In the genomic region with DNA sequence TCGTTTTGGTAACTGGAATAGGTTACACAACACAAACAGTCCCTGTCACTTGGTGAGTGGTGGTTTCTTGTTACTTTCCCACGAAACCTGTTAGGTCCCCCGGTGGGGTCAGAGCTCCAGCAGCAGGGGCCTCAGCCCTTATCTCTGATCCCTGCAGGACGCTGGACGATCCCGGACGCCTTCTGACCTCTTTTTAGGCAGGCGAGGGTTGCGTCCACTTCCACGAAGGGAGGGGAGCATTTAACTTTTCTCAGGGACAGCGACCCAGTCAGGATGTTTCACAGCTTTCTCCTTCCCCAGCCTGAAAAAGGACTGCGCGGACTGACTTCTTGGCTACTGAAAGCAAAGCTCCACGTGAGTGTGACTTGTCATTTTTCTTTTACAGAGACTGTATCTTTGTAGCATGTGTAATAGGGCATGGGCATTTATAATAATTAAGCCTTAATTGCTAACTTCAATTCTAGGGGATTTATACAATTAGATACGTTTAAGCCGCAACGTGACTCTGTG, we compare ENCODE assay signal across 8 cellular contexts. TPM values are rescaled to one million over a fixed set of nuclear protein-coding genes. Genes with fewer than 3 reads are reported as not detected.
DNase-seq lines count a peak whose midpoint lies in the region; ATAC-seq, FAIRE-seq and TF ChIP-seq lines count a peak whose summit lies in the region.

No MANE protein-coding gene starts in this region.

- no peak for TF ChIP-seq EP300 in HepG2 (IDR thresholded peaks at IDR 0.05; ENCODE audit: low read depth in 2 of 2, low read length in 2 of 2)
- no peak for TF ChIP-seq EP300 in HepG2 (CRISPR knock-in tag; IDR thresholded peaks at IDR 0.05; ENCODE audit: borderline replicate concordance)

- peaks cover 0 to 12% of the 10 kb centered on the region in 2 experiments; a peak in 1 of 5 replicates for H3K36me3 ChIP-seq in HepG2 (replicated peaks in 1 of 2; ENCODE audit: control insufficient read depth in 1 of 2, insufficient read depth in 2 of 2, low read length in 2 of 2)

- in situ Hi-C loops in HepG2 (cut with HindIII; ENCODE audit: extremely low pct_ligation_motif_present, low pct_unique_long_range_greater_than_20kb) (no loop called here), GM13976 (cut with MboI; ENCODE audit: low sequenced_read_pairs, unreplicated experiment) (no loop called here)

- H2AFZ ChIP-seq in HepG2 (ENCODE audit: low read length): peak overlapping the region; percentile 7

- ATAC-seq in HepG2: peak; percentile 52

- peak overlapping the region; percentile 83 for H3K27ac Mint-ChIP-seq in MCF 10A (ENCODE audit: low read depth, unreplicated experiment)

- H3K4me1 Mint-ChIP-seq in MCF 10A (ENCODE audit: insufficient read depth, unreplicated experiment): peaks cover 6% of the 10 kb centered on the region

- TF ChIP-seq CTCF in GM12875 (IDR thresholded peaks at IDR 0.05; ENCODE audit: borderline replicate concordance, insufficient read depth, low read depth, low read length) (no peak), MCF 10A (IDR thresholded peaks at IDR 0.05; ENCODE audit: unreplicated experiment) (no peak), HepG2 (CRISPR knock-in tag; IDR thresholded peaks at IDR 0.05) (no peak), GM13976 (IDR thresholded peaks at IDR 0.05; ENCODE audit: borderline replicate concordance, control extremely low read depth, extremely low read depth, insufficient read depth, missing control alignments) (no peak)

- H4K20me1 ChIP-seq in HepG2 (ENCODE audit: insufficient read depth, low read length): no peaks in the 10 kb centered on the region

- peaks cover 8% of the 10 kb centered on the region for H3K79me2 ChIP-seq in HepG2 (ENCODE audit: insufficient read depth, low read length)

- H3K27ac ChIP-seq in HepG2 (ENCODE audit: extremely low read length, insufficient read depth, low read length): peak overlapping the region; percentile 75
- H3K27ac ChIP-seq in substantia nigra (ENCODE audit: low read depth, low read length, poor library complexity, severe bottlenecking): peak overlapping the region; percentile 73

- H3K4me3 Mint-ChIP-seq in MCF 10A (ENCODE audit: unreplicated experiment): peak overlapping the region; percentile 78

- H3K4me3 ChIP-seq in GM12875 (ENCODE audit: low read depth, low read length): peak overlapping the region; percentile 87
- peak overlapping the region; percentile 79 to 89 (median 82) for H3K4me3 ChIP-seq in HepG2 (replicated peaks in 1 of 3; ENCODE audit: insufficient read depth in 1 of 3, low read depth in 2 of 3, low read length in 3 of 3)

- POLR2A ChIA-PET in MCF 10A (lab: Yijun Ruan, JAX): interaction anchor here (0.7 to 1.8 kb wide), 15 partner anchors 9 to 328 kb away, joined by 3 to 30 read pairs (median 4); a partner anchor contains a TSS
- POLR2A ChIA-PET in HepG2 (lab: Yijun Ruan, JAX): interaction anchor here (1.0 to 1.2 kb wide), 2 partner anchors 23 to 117 kb away, joined by 3 to 9 read pairs; a partner anchor contains a TSS

- H3K9me3 ChIP-seq in HepG2 (ENCODE audit: low read length): no peaks in the 10 kb centered on the region

- no peak for TF ChIP-seq POLR2A in HepG2 (IDR thresholded peaks at IDR 0.05; ENCODE audit: insufficient read depth in 1 of 2, low read depth in 2 of 2, low read length in 2 of 2)

- intact Hi-C loops in MCF 10A (cut with micrococcal nuclease): no loop called here
- intact Hi-C loops in HepG2 (cut with micrococcal nuclease; ENCODE audit: unreplicated experiment): loop anchor here (5.0 kb wide), 1 partner anchor 140 kb away; a partner anchor contains a TSS

- TSS peak; percentile 42 for BruUV-seq in MCF 10A (replicated peaks; lab: Mats Ljungman, UMichigan)
- BruUV-seq in HepG2 (replicated peaks; lab: Mats Ljungman, UMichigan): no TSS peak

- peak overlapping the region; percentile 83 for H3K4me2 ChIP-seq in HepG2 (ENCODE audit: low read depth, low read length)

- FAIRE-seq in HepG2 (lab: Jason Lieb, UNC): no peak

- CTCF ChIA-PET in MCF 10A (lab: Yijun Ruan, JAX) (interaction anchor here (0.5 to 0.6 kb wide), 2 partner anchors 18 to 791 kb away, joined by 3 read pairs; no protein-coding TSS in a partner anchor), HepG2 (lab: Yijun Ruan, JAX; ENCODE audit: low intra/inter-chr PET ratio, low total read pairs) (no interaction called here)

- H3K27me3 Mint-ChIP-seq in MCF 10A (ENCODE audit: insufficient read depth, unreplicated experiment): no peaks in the 10 kb centered on the region

- no peaks in the 10 kb centered on the region for H3K27me3 ChIP-seq in HepG2 (ENCODE audit: control insufficient read depth in 1 of 2, insufficient read depth in 2 of 2, low read length in 2 of 2)

- H3K9me3 Mint-ChIP-seq in MCF 10A (ENCODE audit: unreplicated experiment): no peaks in the 10 kb centered on the region

- peaks cover 23% of the 10 kb centered on the region for H3K36me3 Mint-ChIP-seq in MCF 10A (ENCODE audit: insufficient read depth, unreplicated experiment)

- peak; percentile 26 for DNase-seq in M059J (ENCODE audit: low read depth)
- DNase-seq in MCF 10A (ENCODE audit: unreplicated experiment): peak; percentile 24
- DNase-seq in HepG2 (ENCODE audit: low spot score): peak; percentile 2
- DNase-seq in substantia nigra (lab: John Stamatoyannopoulos, UW): peak in 8 of 49 donors; percentile 2 to 27 (median 7)
- no peak for DNase-seq in NCI-H526 treated with DMSO at 0.1 percent for 48 hours (lab: John Stamatoyannopoulos, UW)
- DNase-seq in GM13976 (ENCODE audit: low spot score): no peak
- no peak for DNase-seq in NCI-H748 treated with DMSO at 0.1 percent for 48 hours (lab: John Stamatoyannopoulos, UW)

- 13% methylated on average over 16 of the region's 17 CpGs for WGBS in HepG2 (ENCODE audit: low lambda C conversion rate)

- TF ChIP-seq RAD21 in HepG2 (CRISPR knock-in tag; IDR thresholded peaks at IDR 0.05): no peak

- peak overlapping the region; percentile 80 for H3K9ac ChIP-seq in HepG2 (ENCODE audit: insufficient read depth, low read depth, low read length)

- H3K4me1 ChIP-seq in HepG2 (ENCODE audit: insufficient read depth, low read length): peaks cover 4% of the 10 kb centered on the region; the same call in 1 of the 2 replicates

RNA-seq across cellular contexts. Expression of a gene that starts 0.7 kb away (rescaled TPM):
- 3.6 and 6.9 TPM in 2 replicates for total RNA-seq in M059J (2014; rRNA removed; shearing (Covaris generic))
- total RNA-seq in MCF 10A (2022): 9.5 and 9.6 TPM in 2 replicates
- total RNA-seq in HepG2 (2016; rRNA removed; fragmentation: Illumina TruSeq; extraction: Trizol): 11.2 and 11.7 TPM in 2 replicates
- total RNA-seq in HepG2 (2016; cell fraction: cytosol; rRNA removed; fragmentation: Illumina TruSeq; extraction: Trizol; ENCODE audit: low read depth): 2.2 and 2.4 TPM in 2 replicates
- 10.7 and 13.9 TPM in 2 replicates for total RNA-seq in HepG2 (2016; cell fraction: insoluble cytoplasmic fraction; rRNA removed; fragmentation: Illumina TruSeq; extraction: Trizol)
- 3.7 and 3.9 TPM in 2 replicates for total RNA-seq in HepG2 (2016; cell fraction: membrane; rRNA removed; fragmentation: Illumina TruSeq; extraction: Trizol)
- 13.1 and 15.1 TPM in 2 replicates for total RNA-seq in HepG2 (2016; cell fraction: nucleus; rRNA removed; fragmentation: Illumina TruSeq; extraction: Trizol)
- 3.5 and 4.2 TPM in 2 replicates for polyA plus RNA-seq in HepG2 (2011; rRNA removed)
- polyA plus RNA-seq in HepG2 (2011; cell fraction: cytosol; rRNA removed): 0.98 and 1.8 TPM in 2 replicates
- polyA plus RNA-seq in HepG2 (2011; cell fraction: nucleus; rRNA removed): 7.8 and 9.8 TPM in 2 replicates
- 4.3 and 5.0 TPM in 2 replicates for polyA plus RNA-seq in HepG2 (2012)
- polyA plus RNA-seq in HepG2 (2016; cell fraction: cytosol; fragmentation: Illumina TruSeq; extraction: Trizol; ENCODE audit: low read depth): 0.23 and 0.24 TPM in 2 replicates
- 5.2 and 5.4 TPM in 2 replicates for polyA plus RNA-seq in HepG2 (2016; cell fraction: insoluble cytoplasmic fraction; fragmentation: Illumina TruSeq; extraction: Trizol; ENCODE audit: low read depth)
- polyA plus RNA-seq in HepG2 (2016; cell fraction: membrane; fragmentation: Illumina TruSeq; extraction: Trizol; ENCODE audit: low read depth): 0.73 and 0.96 TPM in 2 replicates
- 17.9 and 18.7 TPM in 2 replicates for polyA plus RNA-seq in HepG2 (2016; cell fraction: nucleus; fragmentation: Illumina TruSeq; extraction: Trizol; ENCODE audit: insufficient read depth, low read depth)
- 3.3 and 5.1 TPM in 2 replicates for polyA minus RNA-seq in HepG2 (2011; rRNA and poly(A)+ RNA removed; ENCODE audit: low replicate concordance)
- 3.8 and 4.5 TPM in 2 replicates for polyA minus RNA-seq in HepG2 (2011; cell fraction: cytosol; rRNA and poly(A)+ RNA removed)
- 18.7 and 23.5 TPM in 2 replicates for polyA minus RNA-seq in HepG2 (2011; cell fraction: nucleus; rRNA and poly(A)+ RNA removed)

RNA-seq across cellular contexts. Expression of a gene that starts 22.8 kb away (rescaled TPM):
- total RNA-seq in M059J (2014; rRNA removed; shearing (Covaris generic)): 9.7 and 20.7 TPM in 2 replicates
- total RNA-seq in MCF 10A (2022) (23.4 and 32.5 TPM in 2 replicates), HepG2 (2016; rRNA removed; fragmentation: Illumina TruSeq; extraction: Trizol) (16.0 and 19.2 TPM in 2 replicates)
- 4.0 and 5.4 TPM in 2 replicates for total RNA-seq in HepG2 (2016; cell fraction: cytosol; rRNA removed; fragmentation: Illumina TruSeq; extraction: Trizol; ENCODE audit: low read depth)
- total RNA-seq in HepG2 (2016; cell fraction: insoluble cytoplasmic fraction; rRNA removed; fragmentation: Illumina TruSeq; extraction: Trizol): 15.8 and 18.3 TPM in 2 replicates
- total RNA-seq in HepG2 (2016; cell fraction: membrane; rRNA removed; fragmentation: Illumina TruSeq; extraction: Trizol): 7.0 and 7.4 TPM in 2 replicates
- total RNA-seq in HepG2 (2016; cell fraction: nucleus; rRNA removed; fragmentation: Illumina TruSeq; extraction: Trizol): 19.3 and 23.6 TPM in 2 replicates
- polyA plus RNA-seq in HepG2 (2011; rRNA removed): 8.3 and 12.1 TPM in 2 replicates
- 4.2 and 6.0 TPM in 2 replicates for polyA plus RNA-seq in HepG2 (2011; cell fraction: cytosol; rRNA removed)
- 10.6 and 16.7 TPM in 2 replicates for polyA plus RNA-seq in HepG2 (2011; cell fraction: nucleus; rRNA removed)
- polyA plus RNA-seq in HepG2 (2012): 8.5 and 9.6 TPM in 2 replicates
- 1.8 and 2.0 TPM in 2 replicates for polyA plus RNA-seq in HepG2 (2016; cell fraction: cytosol; fragmentation: Illumina TruSeq; extraction: Trizol; ENCODE audit: low read depth)
- 12.8 and 14.2 TPM in 2 replicates for polyA plus RNA-seq in HepG2 (2016; cell fraction: insoluble cytoplasmic fraction; fragmentation: Illumina TruSeq; extraction: Trizol; ENCODE audit: low read depth)
- 2.8 and 3.5 TPM in 2 replicates for polyA plus RNA-seq in HepG2 (2016; cell fraction: membrane; fragmentation: Illumina TruSeq; extraction: Trizol; ENCODE audit: low read depth)
- 34.3 and 36.8 TPM in 2 replicates for polyA plus RNA-seq in HepG2 (2016; cell fraction: nucleus; fragmentation: Illumina TruSeq; extraction: Trizol; ENCODE audit: insufficient read depth, low read depth)
- 4.9 and 7.6 TPM in 2 replicates for polyA minus RNA-seq in HepG2 (2011; rRNA and poly(A)+ RNA removed; ENCODE audit: low replicate concordance)
- polyA minus RNA-seq in HepG2 (2011; cell fraction: cytosol; rRNA and poly(A)+ RNA removed): 1.6 and 2.9 TPM in 2 replicates
- 20.6 and 35.8 TPM in 2 replicates for polyA minus RNA-seq in HepG2 (2011; cell fraction: nucleus; rRNA and poly(A)+ RNA removed)

RNA-seq across cellular contexts. Expression of a gene that starts 28.9 kb away (rescaled TPM):
- 2.4 and 3.9 TPM in 2 replicates for total RNA-seq in M059J (2014; rRNA removed; shearing (Covaris generic))
- total RNA-seq in MCF 10A (2022): 3.6 and 5.7 TPM in 2 replicates
- 3.3 and 4.6 TPM in 2 replicates for total RNA-seq in HepG2 (2016; rRNA removed; fragmentation: Illumina TruSeq; extraction: Trizol)
- total RNA-seq in HepG2 (2016; cell fraction: cytosol; rRNA removed; fragmentation: Illumina TruSeq; extraction: Trizol; ENCODE audit: low read depth): 0.30 and 0.35 TPM in 2 replicates
- total RNA-seq in HepG2 (2016; cell fraction: insoluble cytoplasmic fraction; rRNA removed; fragmentation: Illumina TruSeq; extraction: Trizol): 4.0 and 4.4 TPM in 2 replicates
- 1.7 TPM in 2 replicates for total RNA-seq in HepG2 (2016; cell fraction: membrane; rRNA removed; fragmentation: Illumina TruSeq; extraction: Trizol)
- 4.5 and 4.9 TPM in 2 replicates for total RNA-seq in HepG2 (2016; cell fraction: nucleus; rRNA removed; fragmentation: Illumina TruSeq; extraction: Trizol)
- 0.87 and 1.1 TPM in 2 replicates for polyA plus RNA-seq in HepG2 (2011; rRNA removed)
- polyA plus RNA-seq in HepG2 (2011; cell fraction: cytosol; rRNA removed): 0.27 and 0.65 TPM in 2 replicates
- 0.93 and 2.2 TPM in 2 replicates for polyA plus RNA-seq in HepG2 (2011; cell fraction: nucleus; rRNA removed)
- 1.3 and 2.3 TPM in 2 replicates for polyA plus RNA-seq in HepG2 (2012)
- polyA plus RNA-seq in HepG2 (2016; cell fraction: cytosol; fragmentation: Illumina TruSeq; extraction: Trizol; ENCODE audit: low read depth): 0.10 and 0.15 TPM in 2 replicates
- 2.3 and 3.0 TPM in 2 replicates for polyA plus RNA-seq in HepG2 (2016; cell fraction: insoluble cytoplasmic fraction; fragmentation: Illumina TruSeq; extraction: Trizol; ENCODE audit: low read depth)
- 0.27 and 0.38 TPM in 2 replicates for polyA plus RNA-seq in HepG2 (2016; cell fraction: membrane; fragmentation: Illumina TruSeq; extraction: Trizol; ENCODE audit: low read depth)
- 4.4 and 5.4 TPM in 2 replicates for polyA plus RNA-seq in HepG2 (2016; cell fraction: nucleus; fragmentation: Illumina TruSeq; extraction: Trizol; ENCODE audit: insufficient read depth, low read depth)
- polyA minus RNA-seq in HepG2 (2011; rRNA and poly(A)+ RNA removed; ENCODE audit: low replicate concordance): 1.2 and 3.2 TPM in 2 replicates
- polyA minus RNA-seq in HepG2 (2011; cell fraction: cytosol; rRNA and poly(A)+ RNA removed): 1.1 TPM in 2 replicates
- polyA minus RNA-seq in HepG2 (2011; cell fraction: nucleus; rRNA and poly(A)+ RNA removed): 5.2 and 8.1 TPM in 2 replicates

RNA-seq across cellular contexts. Expression of a gene that starts 47.9 kb away (rescaled TPM):
- 12.4 and 14.3 TPM in 2 replicates for total RNA-seq in M059J (2014; rRNA removed; shearing (Covaris generic))
- 17.8 and 22.7 TPM in 2 replicates for total RNA-seq in MCF 10A (2022)
- 14.0 and 16.1 TPM in 2 replicates for total RNA-seq in HepG2 (2016; rRNA removed; fragmentation: Illumina TruSeq; extraction: Trizol)
- 1.4 and 2.7 TPM in 2 replicates for total RNA-seq in HepG2 (2016; cell fraction: cytosol; rRNA removed; fragmentation: Illumina TruSeq; extraction: Trizol; ENCODE audit: low read depth)
- total RNA-seq in HepG2 (2016; cell fraction: insoluble cytoplasmic fraction; rRNA removed; fragmentation: Illumina TruSeq; extraction: Trizol): 12.6 and 14.9 TPM in 2 replicates
- 5.3 and 6.8 TPM in 2 replicates for total RNA-seq in HepG2 (2016; cell fraction: membrane; rRNA removed; fragmentation: Illumina TruSeq; extraction: Trizol)
- total RNA-seq in HepG2 (2016; cell fraction: nucleus; rRNA removed; fragmentation: Illumina TruSeq; extraction: Trizol): 25.4 and 26.1 TPM in 2 replicates
- 13.0 TPM in 2 replicates for polyA plus RNA-seq in HepG2 (2011; rRNA removed)
- 3.7 and 5.2 TPM in 2 replicates for polyA plus RNA-seq in HepG2 (2011; cell fraction: cytosol; rRNA removed)
- polyA plus RNA-seq in HepG2 (2011; cell fraction: nucleus; rRNA removed): 23.3 and 29.0 TPM in 2 replicates
- polyA plus RNA-seq in HepG2 (2012): 8.6 and 12.4 TPM in 2 replicates
- polyA plus RNA-seq in HepG2 (2016; cell fraction: cytosol; fragmentation: Illumina TruSeq; extraction: Trizol; ENCODE audit: low read depth): 0.21 and 0.29 TPM in 2 replicates
- 4.6 and 5.5 TPM in 2 replicates for polyA plus RNA-seq in HepG2 (2016; cell fraction: insoluble cytoplasmic fraction; fragmentation: Illumina TruSeq; extraction: Trizol; ENCODE audit: low read depth)
- 0.48 and 1.4 TPM in 2 replicates for polyA plus RNA-seq in HepG2 (2016; cell fraction: membrane; fragmentation: Illumina TruSeq; extraction: Trizol; ENCODE audit: low read depth)
- 58.1 and 62.2 TPM in 2 replicates for polyA plus RNA-seq in HepG2 (2016; cell fraction: nucleus; fragmentation: Illumina TruSeq; extraction: Trizol; ENCODE audit: insufficient read depth, low read depth)
- 6.4 and 10.4 TPM in 2 replicates for polyA minus RNA-seq in HepG2 (2011; rRNA and poly(A)+ RNA removed; ENCODE audit: low replicate concordance)
- 4.8 and 7.7 TPM in 2 replicates for polyA minus RNA-seq in HepG2 (2011; cell fraction: cytosol; rRNA and poly(A)+ RNA removed)
- 37.5 and 48.6 TPM in 2 replicates for polyA minus RNA-seq in HepG2 (2011; cell fraction: nucleus; rRNA and poly(A)+ RNA removed)

Comparison
In these comparisons a context has a peak if more than half of its experiments do, and no peak if none do; other contexts are left out.
1. DNase-seq: peak in M059J (single experiment), MCF 10A (single experiment) and HepG2 (single experiment); none in NCI-H526 treated with DMSO at 0.1 percent for 48 hours (single experiment), GM13976 (single experiment) and NCI-H748 treated with DMSO at 0.1 percent for 48 hours (single experiment).